In genomic region chr5:1004598-1005361, GRCh38 we compare ENCODE assay signal across 8 cellular contexts. TPM values are rescaled to one million over a fixed set of nuclear protein-coding genes. Genes with fewer than 3 reads are reported as not detected.
DNase-seq lines count a peak whose midpoint lies in the region; ATAC-seq and TF ChIP-seq lines count a peak whose summit lies in the region.

No MANE protein-coding gene starts in this region.

- H3K36me3 ChIP-seq in CD4-positive, CD25-positive, alpha-beta regulatory T cell (ENCODE audit: control insufficient read depth, insufficient read depth, low read length): no peaks in the 10 kb centered on the region
- H3K36me3 ChIP-seq in HUES64 (ENCODE audit: insufficient read depth, low read length) (no peaks in the 10 kb centered on the region), right lobe of liver (no peaks in the 10 kb centered on the region)

- peak; percentile 53 for TF ChIP-seq POLR2A in right lobe of liver (IDR thresholded peaks at IDR 0.05)

- H3K9me3 Mint-ChIP-seq in CD4-positive, CD25-positive, alpha-beta regulatory T cell: no peaks in the 10 kb centered on the region
- H3K9me3 Mint-ChIP-seq in stimulated activated naive B cell treated with anti-CD40 and anti-IgM and Interleukin-4, amounts not matched to agents 10 μg/mL and 1 μg/mL and 100 μg/mL, for 72 hours: no peaks in the 10 kb centered on the region

- no peaks in the 10 kb centered on the region for H3K9me3 ChIP-seq in CD4-positive, CD25-positive, alpha-beta regulatory T cell (ENCODE audit: control insufficient read depth in 2 of 2, low read length in 2 of 2)
- H3K9me3 ChIP-seq in HUES64 (ENCODE audit: insufficient read depth, low read depth, low read length): no peaks in the 10 kb centered on the region
- no peaks in the 10 kb centered on the region for H3K9me3 ChIP-seq in right lobe of liver

- TF ChIP-seq CTCF in dorsolateral prefrontal cortex (IDR thresholded peaks at IDR 0.05 in 54 of 56, conservative IDR thresholded peaks at IDR 0.05 in 2 of 56; ENCODE audit: low read depth in 1 of 56, partially characterized antibody in 56 of 56) (peak in 47 of 56 donors; percentile 8 to 69 (median 39)), right lobe of liver (IDR thresholded peaks at IDR 0.05) (peak; percentile 25 to 56 (median 46))

- 3% methylated on average over 87 of the region's 87 CpGs for WGBS in HUES64
- WGBS in right lobe of liver (ENCODE audit: insufficient coverage, low coverage, low lambda C conversion rate, missing lambda C conversion rate): 0% methylated on average over 11 of the region's 87 CpGs

- peaks cover 0 to 32% (median 4%) of the 10 kb centered on the region in 4 donors for H3K4me1 Mint-ChIP-seq in CD4-positive, CD25-positive, alpha-beta regulatory T cell
- H3K4me1 Mint-ChIP-seq in stimulated activated naive B cell treated with anti-CD40 and anti-IgM and Interleukin-4, amounts not matched to agents 10 μg/mL and 1 μg/mL and 100 μg/mL, for 72 hours: peaks cover 21 to 32% of the 10 kb centered on the region in 2 donors

- ATAC-seq in CD4-positive, CD25-positive, alpha-beta regulatory T cell (ENCODE audit: low read depth in 2 of 2): peak in 1 of 2 donors; percentile 47
- ATAC-seq in right lobe of liver: peak; percentile 71 to 88 (median 87)
- ATAC-seq in stimulated activated naive B cell treated with anti-CD40 and anti-IgM and Interleukin-4, amounts not matched to agents 10 μg/mL and 1 μg/mL and 100 μg/mL, for 72 hours (replicated peaks): peak; percentile 35 to 47
- no peak for ATAC-seq in GM19035 (IDR thresholded peaks at IDR 0.05; ENCODE audit: unreplicated experiment)

- H3K27ac ChIP-seq in CD4-positive, CD25-positive, alpha-beta regulatory T cell (ENCODE audit: insufficient read depth, low read length, poor library complexity, severe bottlenecking): no peak overlapping the region
- no peak overlapping the region for H3K27ac ChIP-seq in HUES64 (ENCODE audit: low read depth, low read length)
- H3K27ac ChIP-seq in dorsolateral prefrontal cortex: peak overlapping the region in 4 of 59 donors; percentile 12 to 57 (median 41)
- peak overlapping the region in 1 of 3 donors; percentile 40 for H3K27ac ChIP-seq in right lobe of liver

- DNase-seq in CD4-positive, CD25-positive, alpha-beta regulatory T cell: peak in 2 of 3 donors; percentile 30 to 64
- DNase-seq in activated CD4-positive, CD25-positive, alpha-beta regulatory T cell treated with anti-CD3 and anti-CD28 coated beads, Interleukin-2, amount 50 U/mL, for 72 hours: peak; percentile 34
- DNase-seq in dorsolateral prefrontal cortex: peak in 7 of 10 donors; percentile 3 to 61 (median 26)
- DNase-seq in right lobe of liver: peak; percentile 80 to 81 (median 81)
- DNase-seq in stimulated activated naive B cell treated with anti-CD40 and anti-IgM and Interleukin-4, amounts not matched to agents 10 μg/mL and 1 μg/mL and 100 μg/mL, for 72 hours: peak; percentile 2
- DNase-seq in OCI-M2 (lab: John Stamatoyannopoulos, UW; ENCODE audit: unreplicated experiment): no peak

- intact Hi-C loops in dorsolateral prefrontal cortex (cut with DNase I): no loop called here
- intact Hi-C loops in right lobe of liver (cut with DNase I): no loop called here

- no peaks in the 10 kb centered on the region for H3K36me3 Mint-ChIP-seq in CD4-positive, CD25-positive, alpha-beta regulatory T cell
- H3K36me3 Mint-ChIP-seq in stimulated activated naive B cell treated with anti-CD40 and anti-IgM and Interleukin-4, amounts not matched to agents 10 μg/mL and 1 μg/mL and 100 μg/mL, for 72 hours: no peaks in the 10 kb centered on the region

- H3K27me3 Mint-ChIP-seq in CD4-positive, CD25-positive, alpha-beta regulatory T cell: peaks cover 46% of the 10 kb centered on the region
- peaks cover 59 to 67% of the 10 kb centered on the region in 2 donors for H3K27me3 Mint-ChIP-seq in stimulated activated naive B cell treated with anti-CD40 and anti-IgM and Interleukin-4, amounts not matched to agents 10 μg/mL and 1 μg/mL and 100 μg/mL, for 72 hours

- H3K4me3 Mint-ChIP-seq in CD4-positive, CD25-positive, alpha-beta regulatory T cell: peak overlapping the region in 3 of 4 donors; percentile 27 to 68 (median 66)
- H3K4me3 Mint-ChIP-seq in stimulated activated naive B cell treated with anti-CD40 and anti-IgM and Interleukin-4, amounts not matched to agents 10 μg/mL and 1 μg/mL and 100 μg/mL, for 72 hours: peak overlapping the region; percentile 72 to 76

- peaks cover 10% of the 10 kb centered on the region for H3K27me3 ChIP-seq in CD4-positive, CD25-positive, alpha-beta regulatory T cell (ENCODE audit: control insufficient read depth, insufficient read depth, low read length)
- H3K27me3 ChIP-seq in HUES64 (ENCODE audit: insufficient read depth, low read length) (peaks cover 66% of the 10 kb centered on the region), dorsolateral prefrontal cortex (peaks cover 0 to 54% (median 21%) of the 10 kb centered on the region in 45 donors), right lobe of liver (peaks cover 0 to 3% of the 10 kb centered on the region in 2 donors)

- H3K27ac Mint-ChIP-seq in CD4-positive, CD25-positive, alpha-beta regulatory T cell: no peak overlapping the region
- no peak overlapping the region for H3K27ac Mint-ChIP-seq in stimulated activated naive B cell treated with anti-CD40 and anti-IgM and Interleukin-4, amounts not matched to agents 10 μg/mL and 1 μg/mL and 100 μg/mL, for 72 hours

- H3K4me1 ChIP-seq in CD4-positive, CD25-positive, alpha-beta regulatory T cell (ENCODE audit: control insufficient read depth, insufficient read depth, low read length, poor library complexity, severe bottlenecking): peaks cover 30% of the 10 kb centered on the region
- H3K4me1 ChIP-seq in HUES64 (ENCODE audit: insufficient read depth, low read length): no peaks in the 10 kb centered on the region; the same call in 1 of the 2 replicates
- peaks cover 0 to 14% (median 0%) of the 10 kb centered on the region in 4 donors for H3K4me1 ChIP-seq in right lobe of liver

- no peak overlapping the region for H3K4me3 ChIP-seq in CD4-positive, CD25-positive, alpha-beta regulatory T cell (ENCODE audit: low read depth, low read length)
- peak overlapping the region; percentile 48 for H3K4me3 ChIP-seq in HUES64 (ENCODE audit: low read length)
- peak overlapping the region; percentile 23 to 68 (median 54) for H3K4me3 ChIP-seq in dorsolateral prefrontal cortex
- peak overlapping the region; percentile 37 to 57 (median 41) for H3K4me3 ChIP-seq in right lobe of liver

- no peak overlapping the region for H3K9ac ChIP-seq in HUES64 (ENCODE audit: low read depth, low read length)

RNA-seq across cellular contexts. Expression of gene NKD2, which starts 3.8 kb away (rescaled TPM):
- not detected for total RNA-seq in CD4-positive, CD25-positive, alpha-beta regulatory T cell
- polyA plus RNA-seq in CD4-positive, CD25-positive, alpha-beta regulatory T cell: not detected
- 8.2 TPM for polyA plus RNA-seq in HUES64 (2013, experiment 1 of 2)
- 14.6 TPM for polyA plus RNA-seq in HUES64 (2013, experiment 2 of 2)
- 10 to 100 TPM in 89 of 120 experiments, 1 to 10 TPM in 31; 4.1 to 25.2 (median 11.7) TPM for total RNA-seq in dorsolateral prefrontal cortex
- total RNA-seq in right lobe of liver: 1 to 10 TPM in 4 of 6 experiments, under 1 TPM in 2; 0.93 to 2.9 (median 2.2) TPM
